In genomic region chr10:14382022-14382421, GRCh38 we compare ENCODE assay signal across 9 cellular contexts. TPM values are rescaled to one million over a fixed set of nuclear protein-coding genes. Genes with fewer than 3 reads are reported as not detected.
A peak's percentile ranks its signal among the peaks of the same experiment; 100 is the strongest.
DNase-seq lines count a peak whose midpoint lies in the region; ATAC-seq and TF ChIP-seq lines count a peak whose summit lies in the region.
"Had no signal": no experiment of that assay in that cellular context is flagged by ENCODE, and none has a peak within 500 bp of the region (broad histone marks: within the 10 kb centered on the region; RNA-seq: fewer than 3 reads in every experiment).

No MANE protein-coding gene starts in this region.

- H3K27me3 Mint-ChIP-seq in natural killer cell (ENCODE audit: low read depth in 2 of 2), result peaks cover 15% of the 10 kb centered on the region in 2 donors

- H3K36me3 Mint-ChIP-seq in natural killer cell, result no peaks in the 10 kb centered on the region

- no peak overlapping the region for H3K27ac Mint-ChIP-seq in natural killer cell

- H3K9me3 Mint-ChIP-seq in natural killer cell, result no peaks in the 10 kb centered on the region

- intact Hi-C loops in natural killer cell (cut with micrococcal nuclease), result no loop called here

- no peaks in the 10 kb centered on the region for H3K4me1 Mint-ChIP-seq in natural killer cell

- ATAC-seq in HG02759 (IDR thresholded peaks at IDR 0.05; ENCODE audit: unreplicated experiment), result peak; percentile 85
- peak in 2 of 3 donors; percentile 8 to 46 for ATAC-seq in natural killer cell

- H3K4me3 Mint-ChIP-seq in natural killer cell, result no peak overlapping the region

- DNase-seq in EL (peak; percentile 13), activated T-cell treated with anti-CD3 and anti-CD28 coated beads for 1 hour (ENCODE audit: low read depth) (peak; percentile 11), natural killer cell (no peak), GM03348 (ENCODE audit: low spot score) (no peak), COR-L47 (lab: John Stamatoyannopoulos, UW) (no peak), ecto neural progenitor cell (ENCODE audit: low spot score) (no peak), hepatic stellate cell (ENCODE audit: low spot score) (no peak)
- DNase-seq: glutamatergic neuron had no signal

- no peak for TF ChIP-seq CTCF in natural killer cell (IDR thresholded peaks at IDR 0.05)

RNA-seq across cellular contexts. Expression of gene FRMD4A, which starts 51.3 kb away (rescaled TPM):
- total RNA-seq in natural killer cell, result under 1 TPM in 2 of 3 donors, not detected in 1; 0.36 to 0.38 TPM

Comparison
In these comparisons a context has a peak if more than half of its experiments do, and no peak if none do; other contexts are left out.
1. DNase-seq: peak in EL (single experiment) and activated T-cell treated with anti-CD3 and anti-CD28 coated beads for 1 hour (single experiment); none in natural killer cell (single experiment), GM03348 (single experiment), COR-L47 (single experiment), ecto neural progenitor cell (single experiment) and hepatic stellate cell (single experiment).